In the genomic region with DNA sequence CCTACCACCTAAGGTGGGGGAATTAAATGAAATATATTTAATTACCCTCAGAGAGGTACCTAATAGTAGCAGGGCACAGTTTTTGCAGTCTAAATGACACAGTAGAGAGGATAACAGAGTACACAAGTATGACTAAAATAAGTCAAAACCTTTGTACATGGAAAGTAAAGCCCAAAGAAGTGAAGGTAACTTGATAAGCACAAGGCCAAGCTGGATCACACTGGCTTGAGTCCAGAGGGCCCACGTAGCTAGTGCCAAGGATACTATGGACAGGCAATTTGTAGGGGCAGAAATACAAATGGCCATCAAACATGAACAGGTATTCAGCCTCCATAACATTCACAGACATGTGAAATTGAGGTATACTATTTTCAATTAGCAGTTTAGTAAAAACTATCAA, we compare ENCODE assay signal across 2 cellular contexts.
TF ChIP-seq lines count a peak whose summit lies in the region.

No MANE protein-coding gene starts in this region.

TF ChIP-seq in liver, 16 proteins besides CTCF, POLR2A, EP300 and RAD21:
- TF ChIP-seq HNF4A (conservative IDR thresholded peaks at IDR 0.05) (peak in 1 of 2 donors; percentile 59), EGR1 (IDR thresholded peaks at IDR 0.05; ENCODE audit: low read depth in 2 of 2) (peak in 1 of 2 donors; percentile 11), ATF3 (IDR thresholded peaks at IDR 0.05) (no peak), YY1 (IDR thresholded peaks at IDR 0.05) (peak; percentile 11), FOXA2 (IDR thresholded peaks at IDR 0.05) (peak; percentile 28), RXRA (IDR thresholded peaks at IDR 0.05) (peak in 1 of 2 donors; percentile 66), JUND (IDR thresholded peaks at IDR 0.05) (peak in 1 of 2 donors; percentile 8), ZBTB33 (IDR thresholded peaks at IDR 0.05) (no peak)

TF ChIP-seq in HepG2, 621 proteins besides CTCF, POLR2A, EP300 and RAD21:
- TF ChIP-seq KDM4B (CRISPR knock-in tag; IDR thresholded peaks at IDR 0.05) (no peak), SP5 (CRISPR knock-in tag; IDR thresholded peaks at IDR 0.05; ENCODE audit: borderline replicate concordance, low read depth) (no peak), ZNF512 (CRISPR knock-in tag; IDR thresholded peaks at IDR 0.05) (no peak), STAG1 (CRISPR knock-in tag; IDR thresholded peaks at IDR 0.05) (no peak), JUNB (CRISPR knock-in tag; IDR thresholded peaks at IDR 0.05; ENCODE audit: borderline replicate concordance) (no peak), ADNP (CRISPR knock-in tag; IDR thresholded peaks at IDR 0.05) (no peak), ZFP82 (CRISPR knock-in tag; IDR thresholded peaks at IDR 0.05; ENCODE audit: borderline replicate concordance) (no peak), ZNF251 (CRISPR knock-in tag; IDR thresholded peaks at IDR 0.05) (no peak), PPARG (CRISPR knock-in tag; conservative IDR thresholded peaks at IDR 0.05) (no peak), ZNF343 (CRISPR knock-in tag; IDR thresholded peaks at IDR 0.05) (no peak), RORA (CRISPR knock-in tag; IDR thresholded peaks at IDR 0.05) (no peak), MIER2 (CRISPR knock-in tag; IDR thresholded peaks at IDR 0.05) (no peak), ZNF737 (CRISPR knock-in tag; IDR thresholded peaks at IDR 0.05; ENCODE audit: borderline replicate concordance) (no peak), SRSF4 (IDR thresholded peaks at IDR 0.05; ENCODE audit: low read depth, low read length, poor library complexity, severe bottlenecking) (no peak), ZBTB34 (CRISPR knock-in tag; IDR thresholded peaks at IDR 0.05) (no peak), TBX3 (IDR thresholded peaks at IDR 0.05; ENCODE audit: borderline replicate concordance) (no peak), NCOA2 (CRISPR knock-in tag; IDR thresholded peaks at IDR 0.05) (no peak), AFF4 (CRISPR knock-in tag; IDR thresholded peaks at IDR 0.05) (no peak), ZBTB33 (CRISPR knock-in tag; IDR thresholded peaks at IDR 0.05) (no peak)
